ENCODE assay signal across 1 cellular context in the genomic region with DNA sequence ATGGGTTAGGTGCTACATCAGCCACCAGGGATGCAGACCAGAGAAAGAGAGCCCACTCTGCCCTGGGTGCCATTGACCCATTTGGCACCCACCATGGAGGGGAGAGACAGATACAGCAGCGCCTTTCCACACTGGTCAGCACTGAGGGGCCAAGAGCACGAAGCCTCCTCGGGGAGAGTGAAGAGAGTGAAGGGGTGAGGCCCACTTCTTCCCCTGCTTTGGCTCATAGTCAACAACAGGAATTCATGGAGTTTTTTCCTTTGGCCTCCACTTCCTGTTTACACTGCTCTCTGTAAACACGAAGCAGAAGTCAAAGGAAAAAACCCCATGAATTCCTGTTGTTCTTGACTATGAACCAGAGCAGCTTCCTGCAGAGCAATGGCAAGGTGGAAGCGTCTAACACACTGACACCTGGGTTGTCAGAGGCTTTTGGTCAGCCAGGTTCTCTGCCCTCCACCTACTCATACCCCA.
TF ChIP-seq lines count a peak whose summit lies in the region.

No MANE protein-coding gene starts in this region.

TF ChIP-seq in HepG2, 621 proteins besides CTCF, POLR2A, EP300 and RAD21 (continued from another document and continues in another):
- no peak for TF ChIP-seq ZNF639 (CRISPR knock-in tag; conservative IDR thresholded peaks at IDR 0.05)
- TF ChIP-seq, protein P1, sequence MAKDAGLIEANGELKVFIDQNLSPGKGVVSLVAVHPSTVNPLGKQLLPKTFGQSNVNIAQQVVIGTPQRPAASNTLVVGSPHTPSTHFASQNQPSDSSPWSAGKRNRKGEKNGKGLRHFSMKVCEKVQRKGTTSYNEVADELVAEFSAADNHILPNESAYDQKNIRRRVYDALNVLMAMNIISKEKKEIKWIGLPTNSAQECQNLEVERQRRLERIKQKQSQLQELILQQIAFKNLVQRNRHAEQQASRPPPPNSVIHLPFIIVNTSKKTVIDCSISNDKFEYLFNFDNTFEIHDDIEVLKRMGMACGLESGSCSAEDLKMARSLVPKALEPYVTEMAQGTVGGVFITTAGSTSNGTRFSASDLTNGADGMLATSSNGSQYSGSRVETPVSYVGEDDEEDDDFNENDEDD (CRISPR knock-in tag; IDR thresholded peaks at IDR 0.05; ENCODE audit: borderline replicate concordance), result no peak
- no peak for TF ChIP-seq ZFP82 (CRISPR knock-in tag; IDR thresholded peaks at IDR 0.05; ENCODE audit: borderline replicate concordance)
- TF ChIP-seq GATAD2A (CRISPR knock-in tag; IDR thresholded peaks at IDR 0.05), result peak; percentile 81
- no peak; the same call in 1 of the 2 replicates for TF ChIP-seq ZNF598 (CRISPR knock-in tag; IDR thresholded peaks at IDR 0.05; ENCODE audit: borderline replicate concordance)
- no peak for TF ChIP-seq PBX2 (CRISPR knock-in tag; IDR thresholded peaks at IDR 0.05)
- no peak for TF ChIP-seq ZNF337 (CRISPR knock-in tag; IDR thresholded peaks at IDR 0.05; ENCODE audit: borderline replicate concordance, low read depth)
- TF ChIP-seq KDM6A (CRISPR knock-in tag; IDR thresholded peaks at IDR 0.05; ENCODE audit: low read depth), result 0 out of 2 replicates have a peak, but pooled peaks have one; percentile 76
- TF ChIP-seq ZNF556 (CRISPR knock-in tag; IDR thresholded peaks at IDR 0.05; ENCODE audit: borderline replicate concordance), result no peak
- no peak for TF ChIP-seq GRHL1 (CRISPR knock-in tag; conservative IDR thresholded peaks at IDR 0.05)
- TF ChIP-seq ZNF101 (CRISPR knock-in tag; IDR thresholded peaks at IDR 0.05; ENCODE audit: borderline replicate concordance, low read depth), result no peak
- TF ChIP-seq ZSCAN25 (CRISPR knock-in tag; IDR thresholded peaks at IDR 0.05), result peak; percentile 98
- no peak for TF ChIP-seq ZNF343 (CRISPR knock-in tag; IDR thresholded peaks at IDR 0.05)
- no peak for TF ChIP-seq ZNF543 (CRISPR knock-in tag; IDR thresholded peaks at IDR 0.05)
- TF ChIP-seq ZBTB42 (CRISPR knock-in tag; IDR thresholded peaks at IDR 0.05), result no peak
- TF ChIP-seq, protein P2, sequence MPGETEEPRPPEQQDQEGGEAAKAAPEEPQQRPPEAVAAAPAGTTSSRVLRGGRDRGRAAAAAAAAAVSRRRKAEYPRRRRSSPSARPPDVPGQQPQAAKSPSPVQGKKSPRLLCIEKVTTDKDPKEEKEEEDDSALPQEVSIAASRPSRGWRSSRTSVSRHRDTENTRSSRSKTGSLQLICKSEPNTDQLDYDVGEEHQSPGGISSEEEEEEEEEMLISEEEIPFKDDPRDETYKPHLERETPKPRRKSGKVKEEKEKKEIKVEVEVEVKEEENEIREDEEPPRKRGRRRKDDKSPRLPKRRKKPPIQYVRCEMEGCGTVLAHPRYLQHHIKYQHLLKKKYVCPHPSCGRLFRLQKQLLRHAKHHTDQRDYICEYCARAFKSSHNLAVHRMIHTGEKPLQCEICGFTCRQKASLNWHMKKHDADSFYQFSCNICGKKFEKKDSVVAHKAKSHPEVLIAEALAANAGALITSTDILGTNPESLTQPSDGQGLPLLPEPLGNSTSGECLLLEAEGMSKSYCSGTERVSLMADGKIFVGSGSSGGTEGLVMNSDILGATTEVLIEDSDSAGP (CRISPR knock-in tag; IDR thresholded peaks at IDR 0.05; ENCODE audit: borderline replicate concordance), result no peak
- no peak for TF ChIP-seq PRPF4 (IDR thresholded peaks at IDR 0.05; ENCODE audit: low read depth, low read length, poor library complexity, severe bottlenecking)
- no peak for TF ChIP-seq ZNF788 (CRISPR knock-in tag; IDR thresholded peaks at IDR 0.05; ENCODE audit: borderline replicate concordance)
- no peak for TF ChIP-seq DNMT1 (CRISPR knock-in tag; IDR thresholded peaks at IDR 0.05)
- TF ChIP-seq GFI1 (CRISPR knock-in tag; IDR thresholded peaks at IDR 0.05; ENCODE audit: borderline replicate concordance), result 0 out of 2 replicates have a peak, but pooled peaks have one; percentile 20
- TF ChIP-seq ZNF558 (CRISPR knock-in tag; IDR thresholded peaks at IDR 0.05; ENCODE audit: borderline replicate concordance), result no peak
- peak; percentile 57; the same call in 1 of the 2 replicates for TF ChIP-seq ZNF317 (CRISPR knock-in tag; IDR thresholded peaks at IDR 0.05)
- no peak for TF ChIP-seq RELA (CRISPR knock-in tag; IDR thresholded peaks at IDR 0.05)
- no peak for TF ChIP-seq SRSF9 (IDR thresholded peaks at IDR 0.05; ENCODE audit: borderline replicate concordance, insufficient read depth, low read depth, low read length, poor library complexity, severe bottlenecking)
- TF ChIP-seq ZNF446 (CRISPR knock-in tag; IDR thresholded peaks at IDR 0.05), result no peak
- peak; percentile 12; the same call in 1 of the 2 replicates for TF ChIP-seq BHLHE40 (IDR thresholded peaks at IDR 0.05; ENCODE audit: low read length)
- 0 out of 2 replicates have a peak, but pooled peaks have one; percentile 38 for TF ChIP-seq KDM2A (CRISPR knock-in tag; IDR thresholded peaks at IDR 0.05; ENCODE audit: borderline replicate concordance, low read depth)
- 0 out of 2 replicates have a peak, but pooled peaks have one; percentile 28 for TF ChIP-seq ZHX2 (IDR thresholded peaks at IDR 0.05; ENCODE audit: low read depth)
- no peak for TF ChIP-seq ZHX2 (CRISPR knock-in tag; IDR thresholded peaks at IDR 0.05; ENCODE audit: borderline replicate concordance)
- TF ChIP-seq, protein P3, sequence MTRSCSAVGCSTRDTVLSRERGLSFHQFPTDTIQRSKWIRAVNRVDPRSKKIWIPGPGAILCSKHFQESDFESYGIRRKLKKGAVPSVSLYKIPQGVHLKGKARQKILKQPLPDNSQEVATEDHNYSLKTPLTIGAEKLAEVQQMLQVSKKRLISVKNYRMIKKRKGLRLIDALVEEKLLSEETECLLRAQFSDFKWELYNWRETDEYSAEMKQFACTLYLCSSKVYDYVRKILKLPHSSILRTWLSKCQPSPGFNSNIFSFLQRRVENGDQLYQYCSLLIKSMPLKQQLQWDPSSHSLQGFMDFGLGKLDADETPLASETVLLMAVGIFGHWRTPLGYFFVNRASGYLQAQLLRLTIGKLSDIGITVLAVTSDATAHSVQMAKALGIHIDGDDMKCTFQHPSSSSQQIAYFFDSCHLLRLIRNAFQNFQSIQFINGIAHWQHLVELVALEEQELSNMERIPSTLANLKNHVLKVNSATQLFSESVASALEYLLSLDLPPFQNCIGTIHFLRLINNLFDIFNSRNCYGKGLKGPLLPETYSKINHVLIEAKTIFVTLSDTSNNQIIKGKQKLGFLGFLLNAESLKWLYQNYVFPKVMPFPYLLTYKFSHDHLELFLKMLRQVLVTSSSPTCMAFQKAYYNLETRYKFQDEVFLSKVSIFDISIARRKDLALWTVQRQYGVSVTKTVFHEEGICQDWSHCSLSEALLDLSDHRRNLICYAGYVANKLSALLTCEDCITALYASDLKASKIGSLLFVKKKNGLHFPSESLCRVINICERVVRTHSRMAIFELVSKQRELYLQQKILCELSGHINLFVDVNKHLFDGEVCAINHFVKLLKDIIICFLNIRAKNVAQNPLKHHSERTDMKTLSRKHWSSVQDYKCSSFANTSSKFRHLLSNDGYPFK (CRISPR knock-in tag; IDR thresholded peaks at IDR 0.05; ENCODE audit: borderline replicate concordance), result peak; percentile 23; the same call in 1 of the 2 replicates
- no peak for TF ChIP-seq ZNF235 (CRISPR knock-in tag; IDR thresholded peaks at IDR 0.05; ENCODE audit: borderline replicate concordance)
- TF ChIP-seq ZSCAN5A (CRISPR knock-in tag; IDR thresholded peaks at IDR 0.05; ENCODE audit: borderline replicate concordance), result no peak
